Comparison of ENCODE assay signal across 8 cellular contexts in the genomic region with DNA sequence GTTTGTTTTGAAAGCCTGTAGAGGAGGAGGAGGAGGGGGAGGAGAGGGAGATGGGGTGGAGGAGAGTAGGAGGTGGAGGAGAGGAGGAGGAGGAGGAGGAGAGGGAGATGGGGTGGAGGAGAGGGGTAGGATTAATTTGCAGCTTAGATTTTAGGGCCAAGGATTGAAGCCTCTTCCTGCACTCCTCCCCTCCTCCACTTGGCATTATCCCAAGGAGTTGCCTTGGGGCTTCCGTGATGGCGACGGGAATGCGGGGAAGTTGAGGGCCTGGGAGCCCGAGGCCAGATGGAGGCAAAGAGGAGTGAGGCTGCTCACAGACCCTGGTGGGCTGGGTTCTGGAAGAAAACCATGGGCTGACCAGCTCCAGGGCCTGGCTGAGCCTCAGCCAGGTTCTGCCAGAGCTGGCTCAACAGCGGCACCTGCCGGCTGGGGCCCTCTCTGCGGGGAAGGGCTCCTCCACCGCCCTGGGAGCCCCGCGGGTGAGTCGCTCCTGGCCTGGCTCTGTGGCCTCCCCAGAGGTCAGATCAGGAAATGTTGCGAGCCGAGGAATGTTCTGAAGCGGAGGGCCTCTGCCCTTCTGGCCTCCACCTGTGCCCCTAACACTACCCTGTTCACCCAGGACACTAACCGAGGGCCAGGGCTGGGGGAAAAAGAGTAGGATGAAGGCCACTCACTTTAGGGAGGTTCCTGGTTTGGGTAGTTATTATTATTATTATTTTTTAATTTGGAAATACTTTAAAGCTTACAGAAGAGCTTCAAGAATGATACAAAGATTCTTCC.
DNase-seq lines count a peak whose midpoint lies in the region; ATAC-seq and TF ChIP-seq lines count a peak whose summit lies in the region.

No MANE protein-coding gene starts in this region.

- H3K4me3 ChIP-seq in foreskin fibroblast (ENCODE audit: low read depth in 1 of 2, low read length in 2 of 2) (no peak overlapping the region), neuron (ENCODE audit: low read length) (peak overlapping the region; percentile 11), stomach smooth muscle (ENCODE audit: low read length in 2 of 2) (peak overlapping the region; percentile 60 to 61)

- ATAC-seq in GM21367 (IDR thresholded peaks at IDR 0.05; ENCODE audit: unreplicated experiment) = peak; percentile 73

- H2AFZ ChIP-seq in neuron (ENCODE audit: low read depth, low read length) = peak overlapping the region; percentile 12

- H3K27ac ChIP-seq in RWPE1 (peak overlapping the region; percentile 69), stomach smooth muscle (ENCODE audit: low read length) (peak overlapping the region; percentile 41)

- POLR2A ChIA-PET in RWPE1 (lab: Yijun Ruan, JAX; ENCODE audit: low non-redundant PET) = interaction anchor here (0.6 to 1.6 kb wide), 6 partner anchors 21 to 196 kb away, joined by 3 to 39 read pairs (median 4); partner anchors contain the start of genes ACBD4 and HEXIM1

- DNase-seq in CD1c-positive myeloid dendritic cell (ENCODE audit: extremely low spot score) = peak; percentile 94
- DNase-seq in RWPE1 (ENCODE audit: low spot score) = peak; percentile 86
- peak; percentile 95 for DNase-seq in activated effector memory CD4-positive, alpha-beta T cell treated with anti-CD3 and anti-CD28 coated beads, Interleukin-2, amount 50 U/mL, for 16 hours
- peak; percentile 81 to 96 for DNase-seq in foreskin fibroblast

- H3K36me3 ChIP-seq in neuron (ENCODE audit: insufficient read depth, low read length) = no peaks in the 10 kb centered on the region
- no peaks in the 10 kb centered on the region for H3K36me3 ChIP-seq in stomach smooth muscle (ENCODE audit: control insufficient read depth in 2 of 2, insufficient read depth in 2 of 2, low read length in 2 of 2)

- TF ChIP-seq CTCF in LNCAP (IDR thresholded peaks at IDR 0.05) (peak; percentile 100), RWPE1 (conservative IDR thresholded peaks at IDR 0.05; ENCODE audit: low read depth) (peak; percentile 99), foreskin fibroblast (IDR thresholded peaks at IDR 0.05; ENCODE audit: low read depth, low read length) (peak; percentile 100)

- CTCF ChIA-PET in RWPE1 (lab: Yijun Ruan, JAX) = interaction anchor here (0.5 to 4.7 kb wide), 33 partner anchors 9 to 753 kb away, joined by 3 to 99 read pairs (median 4); partner anchors contain the start of genes ACBD4, HEXIM1 and HEXIM2

- H3K9me3 ChIP-seq in neuron (ENCODE audit: low read length) = no peaks in the 10 kb centered on the region
- no peaks in the 10 kb centered on the region for H3K9me3 ChIP-seq in stomach smooth muscle (ENCODE audit: control insufficient read depth in 2 of 2, low read length in 2 of 2)

- H3K9ac ChIP-seq in stomach smooth muscle (ENCODE audit: low read length in 2 of 2) = peak overlapping the region; percentile 55 to 58

- H3K27me3 ChIP-seq in neuron (ENCODE audit: insufficient read depth, low read length) (no peaks in the 10 kb centered on the region), stomach smooth muscle (ENCODE audit: control insufficient read depth in 1 of 2, insufficient read depth in 2 of 2, low read length in 2 of 2) (peaks cover 0 to 2% of the 10 kb centered on the region in 2 donors)

- H3K4me1 ChIP-seq in neuron (ENCODE audit: insufficient read depth, low read length) (peaks cover 11% of the 10 kb centered on the region), stomach smooth muscle (ENCODE audit: control insufficient read depth, insufficient read depth, low read length) (peaks cover 13% of the 10 kb centered on the region)

Comparison
In these comparisons a context has a peak if more than half of its experiments do, and no peak if none do; other contexts are left out.
1. H3K4me3 ChIP-seq: peak in neuron (single experiment) and stomach smooth muscle (2 of 2); none in foreskin fibroblast (0 of 2).
2. Peak in every context shown above with its lines, with median percentiles within 50 percentile points of each other: DNase-seq and CTCF ChIP-seq.